Comparison of ENCODE assay signal across 1 cellular context in the genomic region with DNA sequence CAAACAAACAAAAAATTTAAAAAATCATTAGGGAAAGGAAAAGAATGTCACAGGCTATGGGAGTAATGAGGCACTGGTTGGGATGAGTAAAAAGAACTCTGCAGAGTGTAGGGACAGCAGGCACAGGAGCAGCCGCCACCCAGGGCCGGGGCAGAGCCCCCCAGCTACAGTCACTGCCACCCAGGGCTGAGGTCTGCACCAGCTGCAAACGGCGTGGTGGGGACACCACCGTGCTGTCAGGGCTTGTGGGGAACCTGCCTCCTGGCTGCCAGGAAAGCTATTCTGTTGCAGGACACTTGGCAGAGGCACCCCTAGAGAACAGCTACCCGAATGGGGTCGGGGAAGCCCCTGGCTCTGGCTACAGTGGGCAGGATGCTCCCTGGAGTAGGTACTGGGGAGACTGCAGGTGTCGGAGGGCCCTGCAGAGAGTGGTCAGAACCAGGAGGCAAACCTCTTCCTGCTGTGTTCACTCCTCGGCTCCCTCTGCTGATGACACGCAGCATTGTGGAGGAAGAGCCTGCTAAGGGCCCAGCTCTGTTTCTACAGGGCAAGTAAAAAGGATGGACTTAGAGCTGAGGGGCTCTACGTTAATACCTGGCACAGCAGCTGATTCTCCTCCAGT.
TF ChIP-seq lines count a peak whose summit lies in the region.

No MANE protein-coding gene starts in this region.

TF ChIP-seq in liver, 16 proteins besides CTCF, POLR2A, EP300 and RAD21 (continued from another document):
- TF ChIP-seq, protein P1, sequence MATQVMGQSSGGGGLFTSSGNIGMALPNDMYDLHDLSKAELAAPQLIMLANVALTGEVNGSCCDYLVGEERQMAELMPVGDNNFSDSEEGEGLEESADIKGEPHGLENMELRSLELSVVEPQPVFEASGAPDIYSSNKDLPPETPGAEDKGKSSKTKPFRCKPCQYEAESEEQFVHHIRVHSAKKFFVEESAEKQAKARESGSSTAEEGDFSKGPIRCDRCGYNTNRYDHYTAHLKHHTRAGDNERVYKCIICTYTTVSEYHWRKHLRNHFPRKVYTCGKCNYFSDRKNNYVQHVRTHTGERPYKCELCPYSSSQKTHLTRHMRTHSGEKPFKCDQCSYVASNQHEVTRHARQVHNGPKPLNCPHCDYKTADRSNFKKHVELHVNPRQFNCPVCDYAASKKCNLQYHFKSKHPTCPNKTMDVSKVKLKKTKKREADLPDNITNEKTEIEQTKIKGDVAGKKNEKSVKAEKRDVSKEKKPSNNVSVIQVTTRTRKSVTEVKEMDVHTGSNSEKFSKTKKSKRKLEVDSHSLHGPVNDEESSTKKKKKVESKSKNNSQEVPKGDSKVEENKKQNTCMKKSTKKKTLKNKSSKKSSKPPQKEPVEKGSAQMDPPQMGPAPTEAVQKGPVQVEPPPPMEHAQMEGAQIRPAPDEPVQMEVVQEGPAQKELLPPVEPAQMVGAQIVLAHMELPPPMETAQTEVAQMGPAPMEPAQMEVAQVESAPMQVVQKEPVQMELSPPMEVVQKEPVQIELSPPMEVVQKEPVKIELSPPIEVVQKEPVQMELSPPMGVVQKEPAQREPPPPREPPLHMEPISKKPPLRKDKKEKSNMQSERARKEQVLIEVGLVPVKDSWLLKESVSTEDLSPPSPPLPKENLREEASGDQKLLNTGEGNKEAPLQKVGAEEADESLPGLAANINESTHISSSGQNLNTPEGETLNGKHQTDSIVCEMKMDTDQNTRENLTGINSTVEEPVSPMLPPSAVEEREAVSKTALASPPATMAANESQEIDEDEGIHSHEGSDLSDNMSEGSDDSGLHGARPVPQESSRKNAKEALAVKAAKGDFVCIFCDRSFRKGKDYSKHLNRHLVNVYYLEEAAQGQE (IDR thresholded peaks at IDR 0.05), result no peak
- TF ChIP-seq YY1 (IDR thresholded peaks at IDR 0.05), result no peak
- TF ChIP-seq FOXA2 (IDR thresholded peaks at IDR 0.05), result no peak
- no peak for TF ChIP-seq TAF1 (conservative IDR thresholded peaks at IDR 0.05)
